ENCODE assay signal across 9 cellular contexts in the genomic region with DNA sequence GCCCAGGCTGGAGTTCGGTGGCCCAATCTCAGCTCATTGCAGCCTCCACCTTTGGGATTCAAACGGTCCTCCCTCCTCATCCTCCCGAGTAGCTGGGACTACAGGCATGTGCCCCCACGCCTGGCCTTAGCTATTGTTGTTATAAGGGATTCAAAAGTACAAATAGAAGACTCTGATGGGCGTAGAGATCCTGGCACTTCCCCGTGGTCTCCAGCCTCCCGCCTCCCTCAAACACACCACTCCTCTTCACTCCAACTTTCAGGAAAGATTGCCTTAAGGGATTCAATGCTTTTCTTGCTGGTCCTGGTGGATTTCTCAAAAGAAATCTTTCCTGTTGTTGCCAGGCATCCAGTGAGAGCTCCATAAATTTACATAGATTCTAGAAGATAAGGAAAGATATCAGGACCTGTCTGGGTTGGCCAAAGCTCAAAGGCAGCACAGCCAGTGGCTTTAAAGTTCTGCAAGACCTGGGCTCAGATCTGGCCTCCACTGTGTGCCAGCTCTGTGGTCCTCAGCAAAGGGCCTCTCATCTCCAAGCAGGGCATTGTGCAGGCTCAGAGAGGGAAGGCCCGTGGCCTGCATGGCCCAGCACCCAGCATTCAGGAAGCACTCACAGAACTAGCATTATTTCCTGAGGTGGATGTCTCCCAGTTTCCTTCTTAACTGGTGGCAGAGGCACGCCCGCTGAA. TPM values are rescaled to one million over a fixed set of nuclear protein-coding genes. Genes with fewer than 3 reads are reported as not detected.
DNase-seq lines count a peak whose midpoint lies in the region; ATAC-seq and TF ChIP-seq lines count a peak whose summit lies in the region.
"Had no signal": no experiment of that assay in that cellular context is flagged by ENCODE, and none has a peak within 500 bp of the region (broad histone marks: within the 10 kb centered on the region; RNA-seq: fewer than 3 reads in every experiment).

No MANE protein-coding gene starts in this region.

- no peak for TF ChIP-seq CTCF in astrocyte of the cerebellum (IDR thresholded peaks at IDR 0.05; ENCODE audit: low read depth, low read length, missing control alignments)
- TF ChIP-seq CTCF in lower lobe of right lung (IDR thresholded peaks at IDR 0.05): no peak
- TF ChIP-seq CTCF in body of pancreas (IDR thresholded peaks at IDR 0.05): no peak

- no peak for ATAC-seq in activated T-cell treated with anti-CD3 and anti-CD28 coated beads, Interleukin-2, amount 50 U/mL, for 72 hours (replicated peaks in 1 of 2)
- no peak for ATAC-seq in lower lobe of right lung
- ATAC-seq in body of pancreas: no peak

- no peaks in the 10 kb centered on the region for H3K36me3 Mint-ChIP-seq in activated T-cell treated with anti-CD3 and anti-CD28 coated beads, Interleukin-2, amount 50 U/mL, for 72 hours (ENCODE audit: insufficient read depth in 2 of 2)

- H3K4me1 ChIP-seq in lower lobe of right lung (peaks cover 6% of the 10 kb centered on the region), body of pancreas (peaks cover 14% of the 10 kb centered on the region)

- no peaks in the 10 kb centered on the region for H3K9me3 ChIP-seq in lower lobe of right lung
- H3K9me3 ChIP-seq in body of pancreas: no peaks in the 10 kb centered on the region

- no peaks in the 10 kb centered on the region for H3K36me3 ChIP-seq in lower lobe of right lung
- no peaks in the 10 kb centered on the region for H3K36me3 ChIP-seq in body of pancreas (replicated peaks in 1 of 2; ENCODE audit: insufficient read depth in 1 of 2, low read depth in 2 of 2)

- H3K4me1 Mint-ChIP-seq in activated T-cell treated with anti-CD3 and anti-CD28 coated beads, Interleukin-2, amount 50 U/mL, for 72 hours (ENCODE audit: low read depth): peaks cover 11% of the 10 kb centered on the region

- H3K27me3 Mint-ChIP-seq in activated T-cell treated with anti-CD3 and anti-CD28 coated beads, Interleukin-2, amount 50 U/mL, for 72 hours (ENCODE audit: low read depth): peaks cover 32% of the 10 kb centered on the region

- intact Hi-C loops in lower lobe of right lung (cut with DNase I) (no loop called here), head of caudate nucleus (cut with DNase I) (no loop called here), body of pancreas (cut with DNase I) (no loop called here)

- no peaks in the 10 kb centered on the region for H3K9me3 Mint-ChIP-seq in activated T-cell treated with anti-CD3 and anti-CD28 coated beads, Interleukin-2, amount 50 U/mL, for 72 hours

- no peak for TF ChIP-seq POLR2A in body of pancreas (IDR thresholded peaks at IDR 0.05)

- H3K27me3 ChIP-seq in lower lobe of right lung (ENCODE audit: low read depth): peaks cover 49% of the 10 kb centered on the region
- H3K27me3 ChIP-seq in body of pancreas: no peaks in the 10 kb centered on the region

- H3K4me3 Mint-ChIP-seq in activated T-cell treated with anti-CD3 and anti-CD28 coated beads, Interleukin-2, amount 50 U/mL, for 72 hours: peak overlapping the region; percentile 61 to 64

- peak overlapping the region; percentile 46 for H3K27ac ChIP-seq in lower lobe of right lung
- H3K27ac ChIP-seq in temporal lobe (ENCODE audit: low read depth, low read length): peak overlapping the region; percentile 68
- no peak overlapping the region for H3K27ac ChIP-seq in body of pancreas

- H3K27ac Mint-ChIP-seq in activated T-cell treated with anti-CD3 and anti-CD28 coated beads, Interleukin-2, amount 50 U/mL, for 72 hours: no peak overlapping the region

- WGBS in body of pancreas, 2 donors: 62 to 67% methylated on average over 8 to 10 of the region's 10 CpGs

- H3K4me3 ChIP-seq in astrocyte of the cerebellum (ENCODE audit: low read depth, low read length): peak overlapping the region; percentile 43
- peak overlapping the region; percentile 58 for H3K4me3 ChIP-seq in lower lobe of right lung
- H3K4me3 ChIP-seq in body of pancreas: no peak overlapping the region

- no peak for DNase-seq in activated T-cell treated with anti-CD3 and anti-CD28 coated beads, Interleukin-2, amount 50 U/mL, for 72 hours
- DNase-seq in activated T-cell treated with anti-CD3 and anti-CD28 coated beads, Interleukin-2, amount 50 U/mL, for 48 hours: no peak
- no peak for DNase-seq in astrocyte of the cerebellum (ENCODE audit: low read depth)
- no peak for DNase-seq in lower lobe of right lung
- no peak for DNase-seq in head of caudate nucleus
- DNase-seq in body of pancreas: no peak
- no peak for DNase-seq in RKO (ENCODE audit: low spot score)
- DNase-seq: GOT3 had no signal

- in situ Hi-C loops in astrocyte of the cerebellum (cut with HindIII; ENCODE audit: low sequenced_read_pairs): no loop called here

RNA-seq across cellular contexts. Expression of a gene that starts 1.1 kb away (rescaled TPM):
- total RNA-seq in activated T-cell treated with anti-CD3 and anti-CD28 coated beads, Interleukin-2, amount 50 U/mL, for 72 hours: under 1 TPM; 0.53 to 0.89 TPM
- total RNA-seq in lower lobe of right lung (16.0 TPM), temporal lobe (14.0 TPM), body of pancreas (10 to 100 TPM in 1 of 2 donors, 1 to 10 TPM in 1; 4.9 to 11.5 TPM)

RNA-seq across cellular contexts. Expression of a gene that starts 28.0 kb away (rescaled TPM):
- total RNA-seq in activated T-cell treated with anti-CD3 and anti-CD28 coated beads, Interleukin-2, amount 50 U/mL, for 72 hours: 10 to 100 TPM; 67.6 to 78.5 TPM
- total RNA-seq in lower lobe of right lung: 61.4 TPM
- total RNA-seq in temporal lobe: 14.8 TPM
- 10 to 100 TPM; 24.7 to 29.6 TPM for total RNA-seq in body of pancreas

Comparison
In these comparisons a context has a peak if more than half of its experiments do, and no peak if none do; other contexts are left out.
1. H3K4me3 ChIP-seq: peak in astrocyte of the cerebellum (single experiment) and lower lobe of right lung (single experiment); none in body of pancreas (0 of 2).
2. H3K27ac ChIP-seq: peak in lower lobe of right lung (single experiment) and temporal lobe (single experiment); none in body of pancreas (0 of 4).